8 cellular contexts compared by ENCODE assay signal in genomic region chr12:118053071-118053985, GRCh38. TPM values are rescaled to one million over a fixed set of nuclear protein-coding genes. Genes with fewer than 3 reads are reported as not detected.
DNase-seq lines count a peak whose midpoint lies in the region; ATAC-seq and TF ChIP-seq lines count a peak whose summit lies in the region.
"Had no signal": no experiment of that assay in that cellular context is flagged by ENCODE, and none has a peak within 500 bp of the region (broad histone marks: within the 10 kb centered on the region; RNA-seq: fewer than 3 reads in every experiment).

No MANE protein-coding gene starts in this region.

- H3K4me1 ChIP-seq in adrenal gland (replicated peaks in 1 of 2) (peaks cover 10 to 47% of the 10 kb centered on the region in 2 donors), liver (ENCODE audit: control insufficient read depth in 4 of 4, insufficient read depth in 4 of 4, low read length in 3 of 4) (peaks cover 19 to 50% (median 38%) of the 10 kb centered on the region in 4 donors)

- H3K4me3 ChIP-seq in adrenal gland, result no peak overlapping the region
- H3K4me3 ChIP-seq in liver (ENCODE audit: low read depth in 1 of 3, low read length in 3 of 3), result no peak overlapping the region

- H3K9ac ChIP-seq in liver (ENCODE audit: low read depth in 1 of 2, low read length in 2 of 2), result peak overlapping the region in 1 of 2 donors; percentile 54

- H3K27ac ChIP-seq in adrenal gland, result peak overlapping the region; percentile 67 to 91 (median 76)
- peak overlapping the region; percentile 86 to 92 for H3K27ac ChIP-seq in liver (ENCODE audit: low read depth in 1 of 2, low read length in 2 of 2)
- H3K27ac ChIP-seq in temporal lobe (ENCODE audit: low read depth, low read length), result peak overlapping the region; percentile 72

- intact Hi-C loops in adrenal gland (cut with DNase I), result no loop called here

- TF ChIP-seq RAD21 in liver (IDR thresholded peaks at IDR 0.05), result no peak

- ATAC-seq in HG03045 (IDR thresholded peaks at IDR 0.05; ENCODE audit: unreplicated experiment), result no peak
- no peak for ATAC-seq in GM18519 (IDR thresholded peaks at IDR 0.05; ENCODE audit: low FRiP score, unreplicated experiment)

- TF ChIP-seq POLR2A in adrenal gland (IDR thresholded peaks at IDR 0.05), result no peak

- H3K36me3 ChIP-seq in adrenal gland (replicated peaks in 1 of 2) (peaks cover 0 to 24% of the 10 kb centered on the region in 2 donors), liver (ENCODE audit: control insufficient read depth in 4 of 4, insufficient read depth in 3 of 4, low read depth in 1 of 4, low read length in 3 of 4) (peaks cover 0 to 10% (median 4%) of the 10 kb centered on the region in 4 donors)

- H3K9me3 ChIP-seq in adrenal gland (replicated peaks in 1 of 3) (no peaks in the 10 kb centered on the region), liver (ENCODE audit: control insufficient read depth in 4 of 4, low read length in 3 of 4) (no peaks in the 10 kb centered on the region)

- DNase-seq in LoVo (ENCODE audit: low spot score), result peak; percentile 46
- no peak for DNase-seq in adrenal gland
- DNase-seq in RPMI8226, result no peak
- DNase-seq: NCI-H82 had no signal

- WGBS in adrenal gland, 4 donors, result 87 to 92% (median 89%) methylated on average over 10 of the region's 10 CpGs
- WGBS in liver, result 76% methylated on average over 10 of the region's 10 CpGs

- no peaks in the 10 kb centered on the region for H3K27me3 ChIP-seq in adrenal gland
- H3K27me3 ChIP-seq in liver (ENCODE audit: control insufficient read depth in 4 of 4, insufficient read depth in 4 of 4, low read length in 3 of 4), result no peaks in the 10 kb centered on the region

- TF ChIP-seq CTCF in adrenal gland (IDR thresholded peaks at IDR 0.05) (no peak), liver (IDR thresholded peaks at IDR 0.05; ENCODE audit: low read depth, low read length, missing input control) (no peak)

TF ChIP-seq in liver, 16 proteins besides CTCF, POLR2A, EP300 and RAD21:
- TF ChIP-seq FOXA1 (IDR thresholded peaks at IDR 0.05), result no peak
- peak; percentile 51 for TF ChIP-seq NR2F2 (IDR thresholded peaks at IDR 0.05)
- no peak for TF ChIP-seq YY1 (IDR thresholded peaks at IDR 0.05)
- no peak for TF ChIP-seq JUND (IDR thresholded peaks at IDR 0.05)
- peak; percentile 32 to 42 for TF ChIP-seq HNF4A (conservative IDR thresholded peaks at IDR 0.05)
- TF ChIP-seq ZBTB33 (IDR thresholded peaks at IDR 0.05), result no peak
- peak; percentile 34 for TF ChIP-seq SP1 (IDR thresholded peaks at IDR 0.05)
- TF ChIP-seq HNF4G (IDR thresholded peaks at IDR 0.05), result peak; percentile 20
TF ChIP-seq in liver: peak in this region for 4.

RNA-seq across cellular contexts. Expression of gene WSB2, which starts 7.7 kb away (rescaled TPM):
- 100 to 1,000 TPM in 6 of 8 donors, 10 to 100 TPM in 2; 95.2 to 201 (median 111) TPM for total RNA-seq in adrenal gland
- 100 to 1,000 TPM in 1 of 3 donors, 10 to 100 TPM in 2; 50.0 to 162 (median 60.8) TPM for polyA plus RNA-seq in adrenal gland
- 10 to 100 TPM; 25.7 to 41.7 TPM for total RNA-seq in liver
- polyA plus RNA-seq in liver, result 10 to 100 TPM; 20.4 to 31.0 TPM
- 215 TPM for total RNA-seq in temporal lobe

RNA-seq across cellular contexts. Expression of gene RFC5, which starts 36.8 kb away (rescaled TPM):
- total RNA-seq in adrenal gland, result 10 to 100 TPM in 3 of 8 donors, 1 to 10 TPM in 5; 5.8 to 28.0 (median 9.0) TPM
- 1 to 10 TPM; 6.6 to 8.6 (median 7.8) TPM for polyA plus RNA-seq in adrenal gland
- 10 to 100 TPM in 1 of 2 donors, 1 to 10 TPM in 1; 7.4 to 26.4 TPM for total RNA-seq in liver
- polyA plus RNA-seq in liver, result 1 to 10 TPM; 5.4 to 6.0 TPM
- 16.5 TPM for total RNA-seq in temporal lobe

RNA-seq across cellular contexts. Expression of gene VSIG10, which starts 50.5 kb away (rescaled TPM):
- total RNA-seq in adrenal gland (10 to 100 TPM; 33.1 to 87.6 (median 68.1) TPM), liver (10 to 100 TPM in 1 of 2 donors, 1 to 10 TPM in 1; 9.8 to 16.4 TPM), temporal lobe (8.4 TPM)
- polyA plus RNA-seq in adrenal gland (10 to 100 TPM; 28.6 to 46.3 (median 31.8) TPM), liver (10 to 100 TPM; 11.2 to 12.2 TPM)
